Comparison of ENCODE assay signal across 14 cellular contexts in the genomic region with DNA sequence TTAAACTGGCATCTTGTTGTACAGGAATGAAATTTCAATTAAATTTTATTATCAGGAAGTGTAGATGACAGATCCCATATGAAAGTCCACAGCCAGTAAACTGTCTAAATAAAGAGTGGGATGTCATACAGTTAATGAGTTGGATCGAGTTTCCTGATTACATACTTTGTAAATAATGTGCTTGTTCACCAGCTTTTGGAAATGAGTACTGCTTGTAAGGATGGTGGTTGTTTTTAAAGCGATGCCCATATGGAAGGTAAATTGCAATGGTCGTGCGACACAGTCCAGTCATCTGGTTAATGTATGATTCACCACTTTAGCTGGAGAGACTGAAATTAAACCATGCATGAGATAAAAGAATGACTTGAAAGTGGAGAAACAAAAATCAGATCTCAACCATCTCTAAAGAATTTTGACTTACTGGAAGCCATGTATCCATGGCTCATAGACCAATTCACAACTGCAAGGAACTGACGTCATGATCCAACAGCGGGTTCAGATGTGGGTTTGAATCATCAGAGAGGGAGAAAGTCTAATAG. TPM values are rescaled to one million over a fixed set of nuclear protein-coding genes. Genes with fewer than 3 reads are reported as not detected.
A peak's percentile ranks its signal among the peaks of the same experiment; 100 is the strongest.
DNase-seq lines count a peak whose midpoint lies in the region; ATAC-seq and TF ChIP-seq lines count a peak whose summit lies in the region.
"Had no signal": no experiment of that assay in that cellular context is flagged by ENCODE, and none has a peak within 500 bp of the region (broad histone marks: within the 10 kb centered on the region; RNA-seq: fewer than 3 reads in every experiment).

No MANE protein-coding gene starts in this region.

- TF ChIP-seq EP300 in SK-N-SH (IDR thresholded peaks at IDR 0.05; ENCODE audit: borderline replicate concordance in 1 of 2, low read depth in 1 of 2, low read length in 1 of 2): no peak

- no peak for TF ChIP-seq RAD21 in SK-N-SH (IDR thresholded peaks at IDR 0.05; ENCODE audit: low read length)

- H4K20me1 ChIP-seq in SK-N-SH (ENCODE audit: insufficient read depth): no peaks in the 10 kb centered on the region

- H3F3A ChIP-seq in SK-N-SH (replicated peaks; ENCODE audit: insufficient read depth): peaks cover 8% of the 10 kb centered on the region

- H3K9me2 ChIP-seq in SK-N-SH: no peaks in the 10 kb centered on the region

- intact Hi-C loops in A673 (cut with micrococcal nuclease; ENCODE audit: unreplicated experiment): no loop called here

- no peaks in the 10 kb centered on the region for H3K36me3 ChIP-seq in A673 (ENCODE audit: insufficient read depth, low read length, poor library complexity, severe bottlenecking)
- H3K36me3 ChIP-seq in SK-N-SH (replicated peaks in 1 of 2; ENCODE audit: control insufficient read depth in 1 of 2, insufficient read depth in 2 of 2, low read length in 1 of 2): no peaks in the 10 kb centered on the region
- no peaks in the 10 kb centered on the region for H3K36me3 ChIP-seq in HAP-1 (replicated peaks)

- no peak overlapping the region for H3K9ac ChIP-seq in SK-N-SH

- H3K4me1 ChIP-seq in A673 (ENCODE audit: insufficient read depth, low read length, poor library complexity, severe bottlenecking): peaks cover 17% of the 10 kb centered on the region
- H3K4me1 ChIP-seq in SK-N-SH (ENCODE audit: control insufficient read depth in 1 of 2, insufficient read depth in 2 of 2, low read depth in 1 of 2, low read length in 1 of 2): peaks cover 0 to 2% of the 10 kb centered on the region in 2 experiments; a peak in 1 of 4 replicates
- no peaks in the 10 kb centered on the region for H3K4me1 ChIP-seq in HAP-1

- no peaks in the 10 kb centered on the region for H3K79me2 ChIP-seq in SK-N-SH (ENCODE audit: insufficient read depth)
- H3K79me2 ChIP-seq: hepatocyte had no signal

- H3K4me3 ChIP-seq in A673 (ENCODE audit: low read depth, low read length, poor library complexity, severe bottlenecking): no peak overlapping the region
- H3K4me3 ChIP-seq in SK-N-SH (ENCODE audit: low read depth in 2 of 2, low read length in 1 of 2): 0 out of 4 replicates have a peak overlapping the region, but pooled peaks of 1 of the 2 experiments have one; percentile 8
- no peak overlapping the region for H3K4me3 ChIP-seq in HAP-1
- H3K4me3 ChIP-seq: hepatocyte had no signal

- DNase-seq in A673 (ENCODE audit: low spot score) (peak; percentile 53), GM03348 (ENCODE audit: low spot score) (peak; percentile 44), SK-N-SH (no peak), glomerular visceral epithelial cell (ENCODE audit: extremely low spot score) (peak; percentile 96), HAP-1 (ENCODE audit: low spot score in 2 of 2) (no peak), ecto neural progenitor cell (ENCODE audit: low spot score) (no peak)
- DNase-seq in stimulated activated CD4-positive, alpha-beta T cell treated with anti-CD3 and anti-CD28 coated beads, Interleukin-2, amount 100 ng/mL, for 48 hours: no peak
- DNase-seq: activated gamma-delta T cell; CD4-positive, alpha-beta T cell; cortex of kidney; NCI-H187 treated with DMSO at 0.1 percent for 48 hours had no signal

- H3K27ac ChIP-seq in A673 (ENCODE audit: low read depth, low read length, poor library complexity, severe bottlenecking) (no peak overlapping the region), SK-N-SH (ENCODE audit: low read depth in 2 of 2, low read length in 1 of 2) (no peak overlapping the region)
- H3K27ac ChIP-seq: hepatocyte had no signal

- TF ChIP-seq CTCF in A673 (conservative IDR thresholded peaks at IDR 0.05; ENCODE audit: low read depth, low read length): no peak
- TF ChIP-seq CTCF in SK-N-SH (IDR thresholded peaks at IDR 0.05): no peak

- BruUV-seq in A673 (replicated peaks; lab: Mats Ljungman, UMichigan): no TSS peak

- H3K27me3 ChIP-seq in A673 (replicated peaks; ENCODE audit: insufficient read depth, low read depth, low read length, poor library complexity): no peaks in the 10 kb centered on the region
- no peaks in the 10 kb centered on the region for H3K27me3 ChIP-seq in SK-N-SH (ENCODE audit: insufficient read depth)
- H3K27me3 ChIP-seq in HAP-1 (ENCODE audit: low read depth): peaks cover 5% of the 10 kb centered on the region; the same call in 1 of the 2 replicates
- H3K27me3 ChIP-seq: hepatocyte had no signal

- H3K9me3 ChIP-seq in A673 (ENCODE audit: low read depth, low read length, poor library complexity, severe bottlenecking) (no peaks in the 10 kb centered on the region), SK-N-SH (no peaks in the 10 kb centered on the region), HAP-1 (no peaks in the 10 kb centered on the region)

- no peak for ATAC-seq in GM19467 (IDR thresholded peaks at IDR 0.05; ENCODE audit: unreplicated experiment)
- ATAC-seq: activated CD4-positive, CD25-positive, alpha-beta regulatory T cell treated with anti-CD3 and anti-CD28 coated beads, Interleukin-2, amount 50 U/mL, for 24 hours had no signal

- POLR2A ChIA-PET in A673 (lab: Charles Lee; ENCODE audit: low non-redundant PET): no interaction called here
- POLR2A ChIA-PET in SK-N-SH (lab: Yijun Ruan, JAX): no interaction called here

- no peak overlapping the region; the same call in 1 of the 2 replicates for H3K4me2 ChIP-seq in SK-N-SH
- H3K4me2 ChIP-seq: hepatocyte had no signal

- no peak overlapping the region for H2AFZ ChIP-seq in SK-N-SH (ENCODE audit: low read depth)
- H2AFZ ChIP-seq: hepatocyte had no signal

- WGBS in SK-N-SH (ENCODE audit: low lambda C conversion rate): 24% methylated on average over 6 of the region's 6 CpGs

- in situ Hi-C loops in HAP-1 (cut with MboI; ENCODE audit: low sequenced_read_pairs): no loop called here

- CTCF ChIA-PET in A673 (lab: Charles Lee): no interaction called here
- CTCF ChIA-PET in SK-N-SH (lab: Yijun Ruan, JAX): interaction anchor here (1.3 kb wide), 1 partner anchor 14 kb away, joined by 3 read pairs; no protein-coding TSS in a partner anchor

TF ChIP-seq in SK-N-SH, 30 proteins besides CTCF, POLR2A, EP300 and RAD21:
- TF ChIP-seq FOSL2 (IDR thresholded peaks at IDR 0.05; ENCODE audit: borderline replicate concordance, low read depth) (peak; percentile 43; the same call in 1 of the 2 replicates), TCF12 (IDR thresholded peaks at IDR 0.05) (0 out of 2 replicates have a peak, but pooled peaks have one; percentile 19), ELF1 (IDR thresholded peaks at IDR 0.05) (no peak)
- TF ChIP-seq, protein P1, sequence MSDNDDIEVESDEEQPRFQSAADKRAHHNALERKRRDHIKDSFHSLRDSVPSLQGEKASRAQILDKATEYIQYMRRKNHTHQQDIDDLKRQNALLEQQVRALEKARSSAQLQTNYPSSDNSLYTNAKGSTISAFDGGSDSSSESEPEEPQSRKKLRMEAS (IDR thresholded peaks at IDR 0.05; ENCODE audit: low read depth): no peak
- TF ChIP-seq, protein P2, sequence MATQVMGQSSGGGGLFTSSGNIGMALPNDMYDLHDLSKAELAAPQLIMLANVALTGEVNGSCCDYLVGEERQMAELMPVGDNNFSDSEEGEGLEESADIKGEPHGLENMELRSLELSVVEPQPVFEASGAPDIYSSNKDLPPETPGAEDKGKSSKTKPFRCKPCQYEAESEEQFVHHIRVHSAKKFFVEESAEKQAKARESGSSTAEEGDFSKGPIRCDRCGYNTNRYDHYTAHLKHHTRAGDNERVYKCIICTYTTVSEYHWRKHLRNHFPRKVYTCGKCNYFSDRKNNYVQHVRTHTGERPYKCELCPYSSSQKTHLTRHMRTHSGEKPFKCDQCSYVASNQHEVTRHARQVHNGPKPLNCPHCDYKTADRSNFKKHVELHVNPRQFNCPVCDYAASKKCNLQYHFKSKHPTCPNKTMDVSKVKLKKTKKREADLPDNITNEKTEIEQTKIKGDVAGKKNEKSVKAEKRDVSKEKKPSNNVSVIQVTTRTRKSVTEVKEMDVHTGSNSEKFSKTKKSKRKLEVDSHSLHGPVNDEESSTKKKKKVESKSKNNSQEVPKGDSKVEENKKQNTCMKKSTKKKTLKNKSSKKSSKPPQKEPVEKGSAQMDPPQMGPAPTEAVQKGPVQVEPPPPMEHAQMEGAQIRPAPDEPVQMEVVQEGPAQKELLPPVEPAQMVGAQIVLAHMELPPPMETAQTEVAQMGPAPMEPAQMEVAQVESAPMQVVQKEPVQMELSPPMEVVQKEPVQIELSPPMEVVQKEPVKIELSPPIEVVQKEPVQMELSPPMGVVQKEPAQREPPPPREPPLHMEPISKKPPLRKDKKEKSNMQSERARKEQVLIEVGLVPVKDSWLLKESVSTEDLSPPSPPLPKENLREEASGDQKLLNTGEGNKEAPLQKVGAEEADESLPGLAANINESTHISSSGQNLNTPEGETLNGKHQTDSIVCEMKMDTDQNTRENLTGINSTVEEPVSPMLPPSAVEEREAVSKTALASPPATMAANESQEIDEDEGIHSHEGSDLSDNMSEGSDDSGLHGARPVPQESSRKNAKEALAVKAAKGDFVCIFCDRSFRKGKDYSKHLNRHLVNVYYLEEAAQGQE (IDR thresholded peaks at IDR 0.05; ENCODE audit: low read depth, low read length): no peak
TF ChIP-seq in SK-N-SH: peak in this region for 2.

RNA-seq across cellular contexts. Expression of a gene that starts 48.8 kb away (rescaled TPM):
- 4.8 and 5.0 TPM in 2 replicates for total RNA-seq in A673 (2021)
- polyA plus RNA-seq in SK-N-SH (2012; rRNA removed): 0.43 and 0.45 TPM in 2 replicates
- 0.52 and 0.55 TPM in 2 replicates for polyA plus RNA-seq in SK-N-SH (2012; cell fraction: cytosol; rRNA removed)
- polyA plus RNA-seq in SK-N-SH (2012; cell fraction: nucleus; rRNA removed): 0.29 and 0.52 TPM in 2 replicates

Comparison
In these comparisons a context has a peak if more than half of its experiments do, and no peak if none do; other contexts are left out.
1. DNase-seq: peak in A673 (single experiment), GM03348 (single experiment) and glomerular visceral epithelial cell (single experiment); none in SK-N-SH (single experiment), stimulated activated CD4-positive, alpha-beta T cell treated with anti-CD3 and anti-CD28 coated beads, Interleukin-2, amount 100 ng/mL, for 48 hours (0 of 2), HAP-1 (0 of 2) and ecto neural progenitor cell (single experiment).